ENCODE assay signal across 13 cellular contexts in the genomic region with DNA sequence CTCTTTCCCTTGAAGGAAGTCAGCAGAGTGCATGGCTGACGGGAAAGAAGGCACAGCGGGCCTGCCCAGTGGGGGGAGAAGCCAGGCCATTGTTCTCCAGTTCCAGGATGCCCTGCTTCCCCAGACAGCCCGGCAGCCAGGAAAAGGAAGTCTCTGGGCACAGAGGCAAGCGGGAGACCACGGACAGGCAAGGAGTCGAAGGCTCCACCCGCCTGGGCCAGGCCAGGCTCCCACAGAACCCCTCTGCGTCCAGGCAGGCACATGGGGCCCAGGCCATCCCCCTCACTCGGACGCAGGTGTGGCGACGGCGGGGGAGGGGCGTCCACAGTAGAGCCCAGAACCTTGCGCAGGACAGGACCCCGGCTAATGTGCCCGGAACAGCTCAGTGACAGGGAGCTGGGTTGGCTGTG. TPM values are rescaled to one million over a fixed set of nuclear protein-coding genes. Genes with fewer than 3 reads are reported as not detected.
DNase-seq lines count a peak whose midpoint lies in the region; ATAC-seq and TF ChIP-seq lines count a peak whose summit lies in the region.
"Had no signal": no experiment of that assay in that cellular context is flagged by ENCODE, and none has a peak within 500 bp of the region (broad histone marks: within the 10 kb centered on the region; RNA-seq: fewer than 3 reads in every experiment).

No MANE protein-coding gene starts in this region.

- H3K4me3 Mint-ChIP-seq in endodermal cell (no peak overlapping the region), natural killer cell (no peak overlapping the region)
- H3K4me3 Mint-ChIP-seq in natural killer cell treated with Interleukin-12 subunit alpha and Interleukin-12 subunit beta and Interleukin-15 and Interleukin-18, amount 100 ng/mL, for 72 hours: no peak overlapping the region

- peak overlapping the region; percentile 49 for H3K27ac ChIP-seq in RWPE1
- peak overlapping the region; percentile 53 for H3K27ac ChIP-seq in endodermal cell (ENCODE audit: low read depth, low read length)
- peak overlapping the region; percentile 88 for H3K27ac ChIP-seq in lower lobe of right lung
- H3K27ac ChIP-seq in transverse colon: peak overlapping the region; percentile 10 to 85 (median 31)

- DNase-seq in RWPE1 (ENCODE audit: low spot score): no peak
- peak; percentile 80 for DNase-seq in endodermal cell
- no peak for DNase-seq in lower lobe of right lung
- no peak for DNase-seq in transverse colon
- DNase-seq in natural killer cell: no peak
- DNase-seq in natural killer cell treated with Interleukin-12 subunit alpha and Interleukin-12 subunit beta and Interleukin-15 and Interleukin-18, amount 100 ng/mL, for 72 hours (ENCODE audit: low spot score): no peak
- DNase-seq in AG20443 (ENCODE audit: low spot score): no peak
- DNase-seq: activated CD4-positive, CD25-positive, alpha-beta regulatory T cell treated with anti-CD3 and anti-CD28 coated beads, Interleukin-2, amount 50 U/mL, for 72 hours; activated gamma-delta T cell treated with Interleukin-2 at 50 U/mL for 16 hours; NCI-H1694; stimulated activated CD4-positive, alpha-beta T cell treated with anti-CD3 and anti-CD28 coated beads, Interleukin-4, amount 100 ng/mL, for 1 hour; stimulated activated naive CD4-positive, alpha-beta T cell treated with Interleukin-2 at 50 U/mL for 16 hours had no signal

- TF ChIP-seq EP300 in transverse colon (IDR thresholded peaks at IDR 0.05; ENCODE audit: low read depth): peak; percentile 14

- no peak for TF ChIP-seq CTCF in RWPE1 (conservative IDR thresholded peaks at IDR 0.05; ENCODE audit: low read depth)
- no peak for TF ChIP-seq CTCF in endodermal cell (conservative IDR thresholded peaks at IDR 0.05)
- TF ChIP-seq CTCF in lower lobe of right lung (IDR thresholded peaks at IDR 0.05): no peak
- TF ChIP-seq CTCF in transverse colon (IDR thresholded peaks at IDR 0.05): no peak
- no peak for TF ChIP-seq CTCF in natural killer cell (IDR thresholded peaks at IDR 0.05)

- intact Hi-C loops in lower lobe of right lung (cut with DNase I) (no loop called here), transverse colon (cut with DNase I; ENCODE audit: low total_unique reads) (no loop called here), natural killer cell (cut with micrococcal nuclease) (no loop called here)

- in situ Hi-C loops in transverse colon (cut with MboI; ENCODE audit: low pct_ligation_motif_present in 1 of 4, low pct_unique_long_range_greater_than_20kb in 1 of 4, low sequenced_read_pairs in 3 of 4): no loop called here

- H3K27ac Mint-ChIP-seq in endodermal cell (no peak overlapping the region), natural killer cell (no peak overlapping the region)
- no peak overlapping the region for H3K27ac Mint-ChIP-seq in natural killer cell treated with Interleukin-12 subunit alpha and Interleukin-12 subunit beta and Interleukin-15 and Interleukin-18, amount 100 ng/mL, for 72 hours

- no peak for TF ChIP-seq POLR2A in transverse colon (IDR thresholded peaks at IDR 0.05)

- H3K9ac ChIP-seq in endodermal cell (ENCODE audit: extremely low read depth, low read length, poor library complexity, severe bottlenecking): no peak overlapping the region

- no peaks in the 10 kb centered on the region for H3K27me3 Mint-ChIP-seq in endodermal cell (ENCODE audit: insufficient read depth)
- H3K27me3 Mint-ChIP-seq in natural killer cell (ENCODE audit: low read depth in 2 of 2): peaks cover 0 to 14% of the 10 kb centered on the region in 2 donors
- peaks cover 0 to 4% of the 10 kb centered on the region in 2 donors for H3K27me3 Mint-ChIP-seq in natural killer cell treated with Interleukin-12 subunit alpha and Interleukin-12 subunit beta and Interleukin-15 and Interleukin-18, amount 100 ng/mL, for 72 hours

- H3K4me1 ChIP-seq in endodermal cell (ENCODE audit: control insufficient read depth, insufficient read depth, low read length): peaks cover 7% of the 10 kb centered on the region
- H3K4me1 ChIP-seq in lower lobe of right lung: peaks cover 85% of the 10 kb centered on the region
- H3K4me1 ChIP-seq in transverse colon: peaks cover 7 to 64% (median 16%) of the 10 kb centered on the region in 4 donors
- H3K4me1 ChIP-seq: pancreas had no signal

- CTCF ChIA-PET in RWPE1 (lab: Yijun Ruan, JAX): interaction anchor here (2.1 kb wide), 1 partner anchor 13 kb away, joined by 10 read pairs; no protein-coding TSS in a partner anchor

- H3K9me3 Mint-ChIP-seq in endodermal cell (no peaks in the 10 kb centered on the region), natural killer cell (no peaks in the 10 kb centered on the region)
- no peaks in the 10 kb centered on the region for H3K9me3 Mint-ChIP-seq in natural killer cell treated with Interleukin-12 subunit alpha and Interleukin-12 subunit beta and Interleukin-15 and Interleukin-18, amount 100 ng/mL, for 72 hours

- 72 to 73% methylated on average over 13 to 17 of the region's 17 CpGs for WGBS in endodermal cell (ENCODE audit: insufficient coverage in 1 of 2, insufficient read length in 1 of 2), 2 experiments
- WGBS in transverse colon (ENCODE audit: low coverage in 1 of 2), 2 donors: 82% methylated on average over 17 of the region's 17 CpGs; no CpG with 5 or more reads in 1 of the 2 donors

- POLR2A ChIA-PET in RWPE1 (lab: Yijun Ruan, JAX; ENCODE audit: low non-redundant PET): no interaction called here

- H3K27me3 ChIP-seq in endodermal cell (ENCODE audit: control insufficient read depth, insufficient read depth, low read length, poor library complexity, severe bottlenecking) (no peaks in the 10 kb centered on the region), lower lobe of right lung (ENCODE audit: low read depth) (no peaks in the 10 kb centered on the region), transverse colon (no peaks in the 10 kb centered on the region)
- H3K27me3 ChIP-seq: pancreas had no signal

- H3K4me1 Mint-ChIP-seq in endodermal cell (peaks cover 2% of the 10 kb centered on the region), natural killer cell (peaks cover 0 to 24% of the 10 kb centered on the region in 2 donors)
- peaks cover 0 to 13% of the 10 kb centered on the region in 2 donors for H3K4me1 Mint-ChIP-seq in natural killer cell treated with Interleukin-12 subunit alpha and Interleukin-12 subunit beta and Interleukin-15 and Interleukin-18, amount 100 ng/mL, for 72 hours (ENCODE audit: low read depth in 2 of 2)

- H3K4me3 ChIP-seq in endodermal cell (ENCODE audit: low read length): no peak overlapping the region
- no peak overlapping the region for H3K4me3 ChIP-seq in lower lobe of right lung
- no peak overlapping the region for H3K4me3 ChIP-seq in transverse colon
- H3K4me3 ChIP-seq: pancreas had no signal

- H3K9me3 ChIP-seq in endodermal cell (ENCODE audit: control insufficient read depth, low read length) (no peaks in the 10 kb centered on the region), lower lobe of right lung (no peaks in the 10 kb centered on the region), transverse colon (no peaks in the 10 kb centered on the region)
- H3K9me3 ChIP-seq: pancreas had no signal

- no peaks in the 10 kb centered on the region for H3K36me3 ChIP-seq in endodermal cell (ENCODE audit: control insufficient read depth, insufficient read depth, low read length)
- peaks cover 8% of the 10 kb centered on the region for H3K36me3 ChIP-seq in lower lobe of right lung
- no peaks in the 10 kb centered on the region for H3K36me3 ChIP-seq in transverse colon

- ATAC-seq in lower lobe of right lung: peak; percentile 6 to 9
- no peak for ATAC-seq in natural killer cell
- ATAC-seq in natural killer cell treated with Interleukin-12 subunit alpha and Interleukin-12 subunit beta and Interleukin-15 and Interleukin-18, amount 100 ng/mL, for 72 hours: no peak

- H3K36me3 Mint-ChIP-seq in endodermal cell (ENCODE audit: low read depth) (no peaks in the 10 kb centered on the region), natural killer cell (no peaks in the 10 kb centered on the region)
- H3K36me3 Mint-ChIP-seq in natural killer cell treated with Interleukin-12 subunit alpha and Interleukin-12 subunit beta and Interleukin-15 and Interleukin-18, amount 100 ng/mL, for 72 hours: no peaks in the 10 kb centered on the region

RNA-seq across cellular contexts. Expression of gene GPR146, which starts 8.7 kb away (rescaled TPM):
- total RNA-seq in endodermal cell: under 1 TPM; 0.66 to 0.75 TPM
- 1.1 TPM for polyA plus RNA-seq in endodermal cell (2013, experiment 1 of 2)
- polyA plus RNA-seq in endodermal cell (2013, experiment 2 of 2): 1.7 TPM
- total RNA-seq in lower lobe of right lung: 44.8 TPM
- total RNA-seq in transverse colon: 10 to 100 TPM in 1 of 4 donors, 1 to 10 TPM in 1, not detected in 2; 9.2 to 14.5 TPM
- total RNA-seq in natural killer cell: 1 to 10 TPM; 2.3 to 4.5 (median 2.5) TPM
- 1 to 10 TPM in 1 of 2 donors, under 1 TPM in 1; 0.89 to 8.1 TPM for total RNA-seq in natural killer cell treated with Interleukin-12 subunit alpha and Interleukin-12 subunit beta and Interleukin-15 and Interleukin-18, amount 100 ng/mL, for 72 hours

RNA-seq across cellular contexts. Expression of gene GPER1, which starts 34.9 kb away (rescaled TPM):
- total RNA-seq in endodermal cell (under 1 TPM; 0.35 to 0.51 TPM), lower lobe of right lung (26.0 TPM), transverse colon (10 to 100 TPM in 3 of 4 donors, 1 to 10 TPM in 1; 2.2 to 33.7 (median 11.7) TPM), natural killer cell (under 1 TPM in 2 of 3 donors, not detected in 1; 0.25 to 0.26 TPM)
- polyA plus RNA-seq in endodermal cell (2013, experiment 1 of 2): 1.1 TPM
- 0.91 TPM for polyA plus RNA-seq in endodermal cell (2013, experiment 2 of 2)
- total RNA-seq in natural killer cell treated with Interleukin-12 subunit alpha and Interleukin-12 subunit beta and Interleukin-15 and Interleukin-18, amount 100 ng/mL, for 72 hours: not detected

Comparison
In these comparisons a context has a peak if more than half of its experiments do, and no peak if none do; other contexts are left out.
1. H3K27ac ChIP-seq: peak in every context shown above with its lines; median percentile 88 in lower lobe of right lung; 53 in endodermal cell; 49 in RWPE1; 31 in transverse colon.
2. ATAC-seq: peak in lower lobe of right lung (2 of 2); none in natural killer cell (0 of 3) and natural killer cell treated with Interleukin-12 subunit alpha and Interleukin-12 subunit beta and Interleukin-15 and Interleukin-18, amount 100 ng/mL, for 72 hours (0 of 2).